In genomic region chr10:129761981-129762956, GRCh38 we compare ENCODE assay signal across 26 cellular contexts.
DNase-seq lines count a peak whose midpoint lies in the region; ATAC-seq and TF ChIP-seq lines count a peak whose summit lies in the region.
"Had no signal": no experiment of that assay in that cellular context is flagged by ENCODE, and none has a peak within 500 bp of the region (broad histone marks: within the 10 kb centered on the region; RNA-seq: fewer than 3 reads in every experiment).

No MANE protein-coding gene starts in this region.

- H3K9me3 ChIP-seq in colonic mucosa (no peaks in the 10 kb centered on the region), lower lobe of right lung (no peaks in the 10 kb centered on the region)
- H3K9me3 ChIP-seq: A549 had no signal

- no peak overlapping the region for H3K4me3 ChIP-seq in colonic mucosa
- H3K4me3 ChIP-seq in lower lobe of right lung: no peak overlapping the region
- H3K4me3 ChIP-seq: A549, cardiac muscle cell, SJSA1 had no signal

- H3K4me1 ChIP-seq in colonic mucosa (no peaks in the 10 kb centered on the region), lower lobe of right lung (no peaks in the 10 kb centered on the region)
- H3K4me1 ChIP-seq: A549, SJSA1 had no signal

- H3K27ac ChIP-seq in colonic mucosa: no peak overlapping the region
- no peak overlapping the region for H3K27ac ChIP-seq in lower lobe of right lung
- H3K27ac ChIP-seq: A549, cardiac muscle cell, SJSA1 had no signal

- no peaks in the 10 kb centered on the region for H3K27me3 ChIP-seq in colonic mucosa
- no peaks in the 10 kb centered on the region for H3K27me3 ChIP-seq in lower lobe of right lung (ENCODE audit: low read depth)
- H3K27me3 ChIP-seq: cardiac muscle cell, SJSA1 had no signal

- H3K9ac ChIP-seq in colonic mucosa (ENCODE audit: low read depth in 2 of 2, low read length in 2 of 2): no peak overlapping the region

- intact Hi-C loops in Right ventricle myocardium superior (cut with DNase I): no loop called here
- intact Hi-C loops in Right ventricle myocardium inferior (cut with DNase I): no loop called here
- intact Hi-C loops in colonic mucosa (cut with DNase I): no loop called here
- intact Hi-C loops in lower lobe of right lung (cut with DNase I): no loop called here

- H3K9me3 Mint-ChIP-seq in type B pancreatic cell (no peaks in the 10 kb centered on the region), HFFc6 (peaks cover 38% of the 10 kb centered on the region)
- H3K9me3 Mint-ChIP-seq in stimulated activated memory B cell treated with anti-CD40 and anti-IgM and Interleukin-4, amounts not matched to agents 10 μg/mL and 1 μg/mL and 100 μg/mL, for 72 hours: no peaks in the 10 kb centered on the region
- H3K9me3 Mint-ChIP-seq: activated naive CD4-positive, alpha-beta T cell treated with anti-CD3 and anti-CD28 coated beads for 36 hours; activated T-cell treated with anti-CD3 and anti-CD28 coated beads, Interleukin-2, amount 50 U/mL, for 4 hours; CD8-positive, alpha-beta T cell; dendritic cell treated with granulocyte-macrophage colony-stimulating factor and Interleukin-4, amounts not matched to agents 40 ng/mL and 50 ng/mL, for 4 days; nephron; T-helper 1 cell treated with Interleukin-12 subunit alpha and Interleukin-12 subunit beta and Interleukin-4 antibody, amounts not matched to agents 30 μg/mL and 1 μg/mL, for 36 hours had no signal

- DNase-seq in Right ventricle myocardium superior (peak; percentile 38), Right ventricle myocardium inferior (ENCODE audit: missing footprints) (no peak), colonic mucosa (peak; percentile 6), lower lobe of right lung (peak; percentile 26), type B pancreatic cell (ENCODE audit: extremely low spot score, unreplicated experiment) (peak; percentile 25), HFFc6 (no peak)
- DNase-seq: activated CD4-positive, alpha-beta T cell treated with anti-CD3 and anti-CD28 coated beads for 1 hour; activated CD8-positive, alpha-beta T cell treated with anti-CD3 and anti-CD28 coated beads, Interleukin-2, amount 10 ng/mL, durations not matched to agents 7 days and 5 days; activated naive CD4-positive, alpha-beta T cell treated with anti-CD3 and anti-CD28 coated beads for 36 hours; activated T-cell treated with anti-CD3 and anti-CD28 coated beads, Interleukin-2, amount 50 U/mL, for 4 hours; anterior cingulate cortex; DMS53; NCI-H187 treated with DMSO at 0.1 percent for 48 hours; NCI-H526; stimulated activated CD8-positive, alpha-beta memory T cell treated with anti-CD3 and anti-CD28 coated beads, Interleukin-4, amount 100 ng/mL, for 48 hours; trophoblast cell had no signal

- H3K27ac Mint-ChIP-seq in type B pancreatic cell: no peak overlapping the region
- no peak overlapping the region for H3K27ac Mint-ChIP-seq in HFFc6
- no peak overlapping the region for H3K27ac Mint-ChIP-seq in stimulated activated memory B cell treated with anti-CD40 and anti-IgM and Interleukin-4, amounts not matched to agents 10 μg/mL and 1 μg/mL and 100 μg/mL, for 72 hours
- H3K27ac Mint-ChIP-seq: activated CD8-positive, alpha-beta T cell treated with anti-CD3 and anti-CD28 coated beads, Interleukin-2, amount 10 ng/mL, durations not matched to agents 7 days and 5 days; activated naive CD4-positive, alpha-beta T cell treated with anti-CD3 and anti-CD28 coated beads for 36 hours; CD8-positive, alpha-beta T cell; dendritic cell treated with granulocyte-macrophage colony-stimulating factor and Interleukin-4, amounts not matched to agents 40 ng/mL and 50 ng/mL, for 4 days; nephron; T-helper 1 cell treated with Interleukin-12 subunit alpha and Interleukin-12 subunit beta and Interleukin-4 antibody, amounts not matched to agents 30 μg/mL and 1 μg/mL, for 36 hours had no signal

- ATAC-seq in Right ventricle myocardium superior (ENCODE audit: poor library complexity) (no peak), Right ventricle myocardium inferior (no peak), lower lobe of right lung (no peak), GM21423 (IDR thresholded peaks at IDR 0.05; ENCODE audit: unreplicated experiment) (no peak)
- no peak for ATAC-seq in stimulated activated memory B cell treated with anti-CD40 and anti-IgM and Interleukin-4, amounts not matched to agents 10 μg/mL and 1 μg/mL and 100 μg/mL, for 72 hours
- ATAC-seq: A549; activated CD8-positive, alpha-beta T cell treated with anti-CD3 and anti-CD28 coated beads, Interleukin-2, amount 10 ng/mL, durations not matched to agents 7 days and 5 days; activated T-cell treated with anti-CD3 and anti-CD28 coated beads, Interleukin-2, amount 50 U/mL, for 4 hours; CD8-positive, alpha-beta T cell; Panc1 had no signal

- H3K27me3 Mint-ChIP-seq in type B pancreatic cell (peaks cover 5% of the 10 kb centered on the region), HFFc6 (ENCODE audit: insufficient read depth) (no peaks in the 10 kb centered on the region)
- H3K27me3 Mint-ChIP-seq in stimulated activated memory B cell treated with anti-CD40 and anti-IgM and Interleukin-4, amounts not matched to agents 10 μg/mL and 1 μg/mL and 100 μg/mL, for 72 hours: no peaks in the 10 kb centered on the region

- H3K36me3 ChIP-seq in colonic mucosa: no peaks in the 10 kb centered on the region
- H3K36me3 ChIP-seq in lower lobe of right lung: peaks cover 6% of the 10 kb centered on the region
- H3K36me3 ChIP-seq: cardiac muscle cell, SJSA1 had no signal

- H3K4me3 Mint-ChIP-seq in type B pancreatic cell (no peak overlapping the region), HFFc6 (no peak overlapping the region)
- H3K4me3 Mint-ChIP-seq in stimulated activated memory B cell treated with anti-CD40 and anti-IgM and Interleukin-4, amounts not matched to agents 10 μg/mL and 1 μg/mL and 100 μg/mL, for 72 hours: no peak overlapping the region
- H3K4me3 Mint-ChIP-seq: activated CD8-positive, alpha-beta T cell treated with anti-CD3 and anti-CD28 coated beads, Interleukin-2, amount 10 ng/mL, durations not matched to agents 7 days and 5 days; activated naive CD4-positive, alpha-beta T cell treated with anti-CD3 and anti-CD28 coated beads for 36 hours; activated T-cell treated with anti-CD3 and anti-CD28 coated beads, Interleukin-2, amount 50 U/mL, for 4 hours; CD8-positive, alpha-beta T cell; dendritic cell treated with granulocyte-macrophage colony-stimulating factor and Interleukin-4, amounts not matched to agents 40 ng/mL and 50 ng/mL, for 4 days; nephron; T-helper 1 cell treated with Interleukin-12 subunit alpha and Interleukin-12 subunit beta and Interleukin-4 antibody, amounts not matched to agents 30 μg/mL and 1 μg/mL, for 36 hours had no signal

- H3K36me3 Mint-ChIP-seq in type B pancreatic cell (no peaks in the 10 kb centered on the region), HFFc6 (ENCODE audit: low read depth) (peaks cover 23% of the 10 kb centered on the region)
- peaks cover 64% of the 10 kb centered on the region for H3K36me3 Mint-ChIP-seq in stimulated activated memory B cell treated with anti-CD40 and anti-IgM and Interleukin-4, amounts not matched to agents 10 μg/mL and 1 μg/mL and 100 μg/mL, for 72 hours

- TF ChIP-seq CTCF in colonic mucosa (IDR thresholded peaks at IDR 0.05) (no peak), lower lobe of right lung (IDR thresholded peaks at IDR 0.05) (no peak), type B pancreatic cell (conservative IDR thresholded peaks at IDR 0.05) (no peak), HFFc6 (IDR thresholded peaks at IDR 0.05) (no peak)

- peaks cover 6% of the 10 kb centered on the region for H3K4me1 Mint-ChIP-seq in type B pancreatic cell (ENCODE audit: unreplicated experiment)
- H3K4me1 Mint-ChIP-seq in HFFc6 (ENCODE audit: low read depth): no peaks in the 10 kb centered on the region
- no peaks in the 10 kb centered on the region for H3K4me1 Mint-ChIP-seq in stimulated activated memory B cell treated with anti-CD40 and anti-IgM and Interleukin-4, amounts not matched to agents 10 μg/mL and 1 μg/mL and 100 μg/mL, for 72 hours

Comparison
In these comparisons a context has a peak if more than half of its experiments do, and no peak if none do; other contexts are left out.
1. DNase-seq: peak in Right ventricle myocardium superior (single experiment), colonic mucosa (single experiment), lower lobe of right lung (single experiment) and type B pancreatic cell (single experiment); none in Right ventricle myocardium inferior (single experiment) and HFFc6 (single experiment).